ENCODE assay signal across 1 cellular context in the genomic region with DNA sequence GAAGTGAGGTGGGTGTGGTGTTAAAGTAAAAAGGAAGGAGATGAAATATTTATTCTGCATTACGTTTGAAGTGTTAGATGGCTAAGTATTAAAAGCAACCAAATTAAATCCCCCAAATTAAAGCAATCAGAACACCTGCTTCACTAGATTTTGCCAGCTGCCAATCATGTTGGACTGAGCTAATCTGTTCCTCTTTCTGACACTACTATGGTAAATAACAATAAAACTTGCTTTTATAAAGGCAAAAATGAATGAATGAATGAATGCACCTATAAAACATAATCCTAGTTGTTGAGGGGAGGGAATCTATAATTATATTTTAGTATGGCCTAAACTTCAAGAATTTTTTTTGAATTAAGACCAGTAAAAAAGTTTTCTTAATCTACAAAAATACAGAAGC.
TF ChIP-seq lines count a peak whose summit lies in the region.

No MANE protein-coding gene starts in this region.

TF ChIP-seq in GM12878, 131 proteins besides CTCF, POLR2A, EP300 and RAD21 (continued from another document):
- TF ChIP-seq PAX8 (IDR thresholded peaks at IDR 0.05) (no peak), IRF4 (IDR thresholded peaks at IDR 0.05; ENCODE audit: low read depth, low read length) (no peak), CHD4 (IDR thresholded peaks at IDR 0.05) (no peak), ZNF274 (IDR thresholded peaks at IDR 0.05; ENCODE audit: insufficient read depth, insufficient read length) (no peak), ZNF24 (IDR thresholded peaks at IDR 0.05) (peak; percentile 96), SPI1 (IDR thresholded peaks at IDR 0.05; ENCODE audit: borderline replicate concordance, insufficient read depth, low read depth, low read length) (peak; percentile 54; the same call in 1 of the 2 replicates), TBL1XR1 (IDR thresholded peaks at IDR 0.05; ENCODE audit: low read depth, low read length) (no peak), CHD1 (IDR thresholded peaks at IDR 0.05; ENCODE audit: low read depth, low read length) (no peak)
- TF ChIP-seq, protein P1, sequence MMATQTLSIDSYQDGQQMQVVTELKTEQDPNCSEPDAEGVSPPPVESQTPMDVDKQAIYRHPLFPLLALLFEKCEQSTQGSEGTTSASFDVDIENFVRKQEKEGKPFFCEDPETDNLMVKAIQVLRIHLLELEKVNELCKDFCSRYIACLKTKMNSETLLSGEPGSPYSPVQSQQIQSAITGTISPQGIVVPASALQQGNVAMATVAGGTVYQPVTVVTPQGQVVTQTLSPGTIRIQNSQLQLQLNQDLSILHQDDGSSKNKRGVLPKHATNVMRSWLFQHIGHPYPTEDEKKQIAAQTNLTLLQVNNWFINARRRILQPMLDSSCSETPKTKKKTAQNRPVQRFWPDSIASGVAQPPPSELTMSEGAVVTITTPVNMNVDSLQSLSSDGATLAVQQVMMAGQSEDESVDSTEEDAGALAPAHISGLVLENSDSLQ (IDR thresholded peaks at IDR 0.05) = peak; percentile 92
- TF ChIP-seq, protein P2, sequence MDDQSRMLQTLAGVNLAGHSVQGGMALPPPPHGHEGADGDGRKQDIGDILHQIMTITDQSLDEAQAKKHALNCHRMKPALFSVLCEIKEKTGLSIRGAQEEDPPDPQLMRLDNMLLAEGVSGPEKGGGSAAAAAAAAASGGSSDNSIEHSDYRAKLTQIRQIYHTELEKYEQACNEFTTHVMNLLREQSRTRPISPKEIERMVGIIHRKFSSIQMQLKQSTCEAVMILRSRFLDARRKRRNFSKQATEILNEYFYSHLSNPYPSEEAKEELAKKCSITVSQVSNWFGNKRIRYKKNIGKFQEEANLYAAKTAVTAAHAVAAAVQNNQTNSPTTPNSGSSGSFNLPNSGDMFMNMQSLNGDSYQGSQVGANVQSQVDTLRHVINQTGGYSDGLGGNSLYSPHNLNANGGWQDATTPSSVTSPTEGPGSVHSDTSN (IDR thresholded peaks at IDR 0.05; ENCODE audit: insufficient replicate concordance, low read depth, low read length) = peak; percentile 76
- TF ChIP-seq, protein P3, sequence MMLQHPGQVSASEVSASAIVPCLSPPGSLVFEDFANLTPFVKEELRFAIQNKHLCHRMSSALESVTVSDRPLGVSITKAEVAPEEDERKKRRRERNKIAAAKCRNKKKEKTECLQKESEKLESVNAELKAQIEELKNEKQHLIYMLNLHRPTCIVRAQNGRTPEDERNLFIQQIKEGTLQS (IDR thresholded peaks at IDR 0.05; ENCODE audit: borderline replicate concordance, extremely low read depth, low read depth, low read length) = no peak
